ENCODE assay signal across 27 cellular contexts in genomic region chr4:186859420-186859819, GRCh38.
DNase-seq lines count a peak whose midpoint lies in the region; ATAC-seq, FAIRE-seq and TF ChIP-seq lines count a peak whose summit lies in the region.
"Had no signal": no experiment of that assay in that cellular context is flagged by ENCODE, and none has a peak within 500 bp of the region (broad histone marks: within the 10 kb centered on the region; RNA-seq: fewer than 3 reads in every experiment).

No MANE protein-coding gene starts in this region.

- H3K4me3 ChIP-seq in H1 (ENCODE audit: extremely low read depth in 1 of 4, insufficient read depth in 2 of 4, low read depth in 3 of 4, low read length in 4 of 4) = no peak overlapping the region
- no peak overlapping the region for H3K4me3 ChIP-seq in mesendoderm (ENCODE audit: low read length)
- H3K4me3 ChIP-seq in neural progenitor cell = no peak overlapping the region
- H3K4me3 ChIP-seq in aorta (ENCODE audit: low read length in 2 of 2) = no peak overlapping the region
- H3K4me3 ChIP-seq: A549; BLaER1 treated with 17β-estradiol and CSF1 and Interleukin-3, amounts not matched to agents 10 nM and 100 nM; GM12878 had no signal

- H3K27me3 ChIP-seq in H9 (ENCODE audit: insufficient read depth, low read length) (no peaks in the 10 kb centered on the region), H1 (replicated peaks in 1 of 4; ENCODE audit: control insufficient read depth in 3 of 4, extremely low read depth in 1 of 4, insufficient read depth in 3 of 4, low read length in 3 of 4) (no peaks in the 10 kb centered on the region), mesendoderm (ENCODE audit: insufficient read depth, low read length, poor library complexity) (no peaks in the 10 kb centered on the region), neural progenitor cell (no peaks in the 10 kb centered on the region), aorta (ENCODE audit: control insufficient read depth in 1 of 2, insufficient read depth in 2 of 2, low read length in 1 of 2) (peaks cover 0 to 2% of the 10 kb centered on the region in 2 donors)
- H3K27me3 ChIP-seq: BE2C; BLaER1 treated with 17β-estradiol and CSF1 and Interleukin-3, amounts not matched to agents 10 nM and 100 nM had no signal

- H2AFZ ChIP-seq in H9 (ENCODE audit: low read length) = no peak overlapping the region
- H2AFZ ChIP-seq in H1 (ENCODE audit: low read length) = no peak overlapping the region
- H2AFZ ChIP-seq in neural progenitor cell (replicated peaks) = peak overlapping the region; percentile 28

- H3K27ac Mint-ChIP-seq in H9 (no peak overlapping the region), neural progenitor cell (no peak overlapping the region)
- H3K27ac Mint-ChIP-seq: CD14-positive monocyte; CD4-positive, alpha-beta T cell; CD8-positive, alpha-beta memory T cell; HFFc6 had no signal

- H3K4me1 Mint-ChIP-seq in H9 = peaks cover 3 to 4% of the 10 kb centered on the region in 2 experiments; a peak in 1 of 4 replicates
- peaks cover 4% of the 10 kb centered on the region for H3K4me1 Mint-ChIP-seq in neural progenitor cell
- H3K4me1 Mint-ChIP-seq: CD14-positive monocyte; CD8-positive, alpha-beta memory T cell had no signal

- H4K20me1 ChIP-seq in H9 (ENCODE audit: control insufficient read depth, insufficient read depth, insufficient read length) (no peaks in the 10 kb centered on the region), H1 (replicated peaks in 1 of 2; ENCODE audit: control insufficient read depth in 1 of 2, insufficient read depth in 2 of 2, low read length in 2 of 2) (no peaks in the 10 kb centered on the region), neural progenitor cell (ENCODE audit: low read depth) (no peaks in the 10 kb centered on the region)
- H4K20me1 ChIP-seq: BLaER1 treated with 17β-estradiol and CSF1 and Interleukin-3, amounts not matched to agents 10 nM and 100 nM had no signal

- no peak overlapping the region for H3K23ac ChIP-seq in H9 (ENCODE audit: insufficient read length, low read depth, low read length)
- no peak overlapping the region for H3K23ac ChIP-seq in H1 (ENCODE audit: insufficient read length)
- no peak overlapping the region for H3K23ac ChIP-seq in mesendoderm (ENCODE audit: low read length)

- WGBS in H9 (ENCODE audit: extremely low coverage, insufficient read length, low lambda C conversion rate) = no CpG with 5 or more reads among the region's 1 CpG
- 93% methylated on average over 1 of the region's 1 CpG; no CpG with 5 or more reads in 1 of the 2 experiments for WGBS in H1 (ENCODE audit: extremely low coverage in 1 of 2, insufficient coverage in 1 of 2, insufficient read length in 1 of 2, insufficient replicate concordance in 2 of 2, low coverage in 1 of 2, low lambda C conversion rate in 2 of 2, missing lambda C conversion rate in 1 of 2), 2 experiments
- no CpG with 5 or more reads among the region's 1 CpG for WGBS in mesendoderm (ENCODE audit: extremely low coverage, insufficient coverage, low lambda C conversion rate)
- 86 to 96% methylated on average over 1 of the region's 1 CpG for WGBS in aorta, 2 donors

- H3K9me3 ChIP-seq in H9 (ENCODE audit: control insufficient read depth, low read depth, low read length) (no peaks in the 10 kb centered on the region), H1 (ENCODE audit: insufficient read depth in 2 of 2, low read depth in 1 of 2, low read length in 1 of 2) (no peaks in the 10 kb centered on the region), neural progenitor cell (ENCODE audit: low read depth) (no peaks in the 10 kb centered on the region), aorta (ENCODE audit: control insufficient read depth, low read length) (no peaks in the 10 kb centered on the region)
- H3K9me3 ChIP-seq: A549, BE2C had no signal

- H3K79me1 ChIP-seq in H9 (ENCODE audit: insufficient read depth, low read depth, low read length, poor library complexity, severe bottlenecking) = no peaks in the 10 kb centered on the region
- no peaks in the 10 kb centered on the region for H3K79me1 ChIP-seq in H1 (ENCODE audit: low read depth, low read length)
- no peaks in the 10 kb centered on the region for H3K79me1 ChIP-seq in mesendoderm (ENCODE audit: low read length)

- H3K4ac ChIP-seq in H9 (ENCODE audit: low read depth, low read length) = no peak overlapping the region
- H3K4ac ChIP-seq in H1 (replicated peaks; ENCODE audit: insufficient read length, low read depth, low read length) = no peak overlapping the region
- no peak overlapping the region for H3K4ac ChIP-seq in mesendoderm (ENCODE audit: low read depth, low read length)

- ATAC-seq in aorta (ENCODE audit: low FRiP score) (no peak), omental fat pad (ENCODE audit: low FRiP score) (no peak), HG03135 (IDR thresholded peaks at IDR 0.05; ENCODE audit: unreplicated experiment) (no peak), HG03520 (IDR thresholded peaks at IDR 0.05; ENCODE audit: unreplicated experiment) (no peak)
- ATAC-seq: A549, GM12878 had no signal

- H3K79me2 ChIP-seq in H9 (ENCODE audit: insufficient read depth, low read length) (no peaks in the 10 kb centered on the region), H1 (ENCODE audit: control insufficient read depth in 1 of 2, insufficient read depth in 2 of 2, low read length in 2 of 2) (no peaks in the 10 kb centered on the region), mesendoderm (ENCODE audit: control insufficient read depth, insufficient read depth, low read length) (no peaks in the 10 kb centered on the region), neural progenitor cell (ENCODE audit: low read depth) (no peaks in the 10 kb centered on the region)

- H3K4me3 Mint-ChIP-seq in H9 (no peak overlapping the region), neural progenitor cell (no peak overlapping the region)
- H3K4me3 Mint-ChIP-seq: CD14-positive monocyte; CD4-positive, alpha-beta T cell; CD8-positive, alpha-beta memory T cell; HFFc6 had no signal

- no peak for TF ChIP-seq RAD21 in H1 (IDR thresholded peaks at IDR 0.05 in 1 of 2, conservative IDR thresholded peaks at IDR 0.05 in 1 of 2; ENCODE audit: low read depth in 2 of 2, low read length in 2 of 2)

- H3K36me3 ChIP-seq in H1 (ENCODE audit: control insufficient read depth in 2 of 4, insufficient read depth in 4 of 4, low read length in 3 of 4) (no peaks in the 10 kb centered on the region), mesendoderm (ENCODE audit: control insufficient read depth, insufficient read depth, low read length) (no peaks in the 10 kb centered on the region), neural progenitor cell (no peaks in the 10 kb centered on the region), aorta (ENCODE audit: control insufficient read depth in 1 of 2, insufficient read depth in 2 of 2, low read length in 1 of 2) (no peaks in the 10 kb centered on the region)
- H3K36me3 ChIP-seq: BE2C; BLaER1 treated with 17β-estradiol and CSF1 and Interleukin-3, amounts not matched to agents 10 nM and 100 nM had no signal

- H2AK5ac ChIP-seq in H9 (ENCODE audit: insufficient read length, low read length) (no peak overlapping the region), H1 (ENCODE audit: low read depth, low read length) (no peak overlapping the region), mesendoderm (ENCODE audit: low read length) (no peak overlapping the region)

- H3K4me2 ChIP-seq in H9 (ENCODE audit: insufficient read depth, insufficient read length, low read length) (no peak overlapping the region), H1 (ENCODE audit: insufficient read depth in 1 of 2, low read depth in 2 of 2, low read length in 2 of 2) (no peak overlapping the region), mesendoderm (ENCODE audit: low read length) (no peak overlapping the region), neural progenitor cell (no peak overlapping the region)
- H3K4me2 ChIP-seq: A549; BLaER1 treated with 17β-estradiol and CSF1 and Interleukin-3, amounts not matched to agents 10 nM and 100 nM had no signal

- no peak overlapping the region for H4K91ac ChIP-seq in H9 (ENCODE audit: insufficient read length, low read depth, low read length)
- H4K91ac ChIP-seq in H1 (replicated peaks; ENCODE audit: insufficient read length, low read length) = no peak overlapping the region

- H2BK12ac ChIP-seq in H9 (ENCODE audit: insufficient read length, low read depth, low read length) (no peak overlapping the region), H1 (ENCODE audit: low read depth, low read length) (peak overlapping the region; percentile 18; the same call in 1 of the 2 replicates)

- POLR2A ChIA-PET in H1 (lab: Charles Lee; ENCODE audit: partially characterized antibody) = no interaction called here

- H3K56ac ChIP-seq in H9 (ENCODE audit: insufficient read length, low read depth, low read length) (no peak overlapping the region), H1 (replicated peaks; ENCODE audit: insufficient read length, low read depth, low read length) (no peak overlapping the region), mesendoderm (ENCODE audit: low read length) (no peak overlapping the region)

- H3K9ac ChIP-seq in H9 (ENCODE audit: extremely low read depth, insufficient read length, low read length) (no peak overlapping the region), H1 (replicated peaks in 1 of 4; ENCODE audit: extremely low read depth in 1 of 4, low read depth in 3 of 4, low read length in 3 of 4) (no peak overlapping the region), mesendoderm (ENCODE audit: low read length) (no peak overlapping the region), neural progenitor cell (no peak overlapping the region)
- H3K9ac ChIP-seq: BLaER1 treated with 17β-estradiol and CSF1 and Interleukin-3, amounts not matched to agents 10 nM and 100 nM had no signal

- H2BK20ac ChIP-seq in H9 (ENCODE audit: low read depth, low read length, poor library complexity, severe bottlenecking) (no peak overlapping the region), H1 (ENCODE audit: low read length) (no peak overlapping the region)

- H3K36me3 Mint-ChIP-seq in H9 (ENCODE audit: insufficient read depth in 1 of 3, low read depth in 3 of 3) (no peaks in the 10 kb centered on the region), neural progenitor cell (no peaks in the 10 kb centered on the region)
- H3K36me3 Mint-ChIP-seq: CD14-positive monocyte; CD8-positive, alpha-beta memory T cell had no signal

- TF ChIP-seq EP300 in H1 (IDR thresholded peaks at IDR 0.05; ENCODE audit: borderline replicate concordance in 1 of 2, low read depth in 2 of 2, low read length in 2 of 2) = no peak

- H2BK5ac ChIP-seq in H9 (ENCODE audit: insufficient read length, low read length) = no peak overlapping the region
- no peak overlapping the region; the same call in 1 of the 2 replicates for H2BK5ac ChIP-seq in H1 (ENCODE audit: low read depth, low read length)
- H2BK5ac ChIP-seq in mesendoderm (ENCODE audit: low read length) = no peak overlapping the region

- TF ChIP-seq CTCF in H9 (conservative IDR thresholded peaks at IDR 0.05) (peak; percentile 22; the same call in 2 of the 3 replicates), H1 (IDR thresholded peaks at IDR 0.05; ENCODE audit: control extremely low read depth in 1 of 3, insufficient read depth in 1 of 3, low read depth in 1 of 3, low read length in 3 of 3) (peak in 1 of 3 experiments; percentile 5; a peak in 1 of 4 replicates), neural progenitor cell (IDR thresholded peaks at IDR 0.05) (no peak), omental fat pad (IDR thresholded peaks at IDR 0.05) (no peak)

- H2BK15ac ChIP-seq in H9 (ENCODE audit: low read depth, low read length) (no peak overlapping the region), H1 (ENCODE audit: low read length) (no peak overlapping the region), mesendoderm (replicated peaks; ENCODE audit: low read depth) (no peak overlapping the region)

- H3K27me3 Mint-ChIP-seq in H9 (ENCODE audit: low read depth) (no peaks in the 10 kb centered on the region), neural progenitor cell (ENCODE audit: insufficient read depth, low read depth) (peaks cover 3% of the 10 kb centered on the region)
- H3K27me3 Mint-ChIP-seq: CD4-positive, alpha-beta T cell; CD8-positive, alpha-beta memory T cell had no signal

- no peaks in the 10 kb centered on the region for H3F3A ChIP-seq in neural progenitor cell (ENCODE audit: low read depth)

- H4K8ac ChIP-seq in H9 (replicated peaks; ENCODE audit: insufficient read length, low read depth, low read length) (no peak overlapping the region), H1 (ENCODE audit: extremely low read depth, insufficient read depth, low read length) (no peak overlapping the region), mesendoderm (ENCODE audit: low read depth, low read length) (no peak overlapping the region)

- CTCF ChIA-PET in H1 (lab: Charles Lee; ENCODE audit: partially characterized antibody) = interaction anchor here (0.6 to 1.3 kb wide), 2 partner anchors 22 to 580 kb away, joined by 3 to 4 read pairs; no protein-coding TSS in a partner anchor

- intact Hi-C loops in aorta (cut with DNase I) = no loop called here

- no peak overlapping the region for H3K14ac ChIP-seq in H9 (ENCODE audit: insufficient read depth, low read length)
- H3K14ac ChIP-seq in H1 (ENCODE audit: insufficient read length) = no peak overlapping the region

- H3K4me1 ChIP-seq in H9 (ENCODE audit: insufficient read depth, low read length) (no peaks in the 10 kb centered on the region), H1 (replicated peaks in 1 of 4; ENCODE audit: control insufficient read depth in 3 of 4, insufficient read depth in 4 of 4, low read length in 3 of 4) (no peaks in the 10 kb centered on the region), mesendoderm (ENCODE audit: control insufficient read depth, low read depth, low read length) (no peaks in the 10 kb centered on the region), neural progenitor cell (no peaks in the 10 kb centered on the region), aorta (ENCODE audit: control insufficient read depth in 1 of 2, insufficient read depth in 2 of 2, low read length in 2 of 2) (no peaks in the 10 kb centered on the region)
- H3K4me1 ChIP-seq: A549; BE2C; BLaER1 treated with 17β-estradiol and CSF1 and Interleukin-3, amounts not matched to agents 10 nM and 100 nM had no signal

- no peak overlapping the region for H3T11ph ChIP-seq in H9 (ENCODE audit: low read length)

- H3K9me3 Mint-ChIP-seq in H9 = no peaks in the 10 kb centered on the region
- no peaks in the 10 kb centered on the region for H3K9me3 Mint-ChIP-seq in neural progenitor cell
- H3K9me3 Mint-ChIP-seq: HFFc6 had no signal

- H3K23me2 ChIP-seq in H9 (ENCODE audit: insufficient read length, low read depth, low read length, poor library complexity, severe bottlenecking) = no peaks in the 10 kb centered on the region
- no peaks in the 10 kb centered on the region for H3K23me2 ChIP-seq in H1 (ENCODE audit: low read depth, low read length)

- H3K27ac ChIP-seq in H9 (ENCODE audit: insufficient read length, low read depth, low read length) = no peak overlapping the region
- H3K27ac ChIP-seq in H1 (ENCODE audit: low read depth, low read length) = no peak overlapping the region
- H3K27ac ChIP-seq in mesendoderm (ENCODE audit: low read depth, low read length) = no peak overlapping the region
- H3K27ac ChIP-seq in neural progenitor cell = no peak overlapping the region
- H3K27ac ChIP-seq in aorta (ENCODE audit: low read depth in 1 of 2, low read length in 2 of 2) = no peak overlapping the region
- H3K27ac ChIP-seq: A549; BLaER1 treated with 17β-estradiol and CSF1 and Interleukin-3, amounts not matched to agents 10 nM and 100 nM had no signal

- DNase-seq in H9 = no peak
- no peak for DNase-seq in H1 (ENCODE audit: low read depth in 1 of 2, low spot score in 2 of 2)
- DNase-seq in mesendoderm = peak; percentile 18
- DNase-seq in neural progenitor cell (ENCODE audit: low spot score) = no peak
- DNase-seq in aorta = no peak
- no peak for DNase-seq in omental fat pad (ENCODE audit: low spot score)
- DNase-seq: 8988T; ACHN; AML-193; BE2C; CD4-positive, alpha-beta T cell; CD8-positive, alpha-beta memory T cell; DMS 273 treated with DMSO at 0.1 percent for 48 hours; DMS79; EL; GDM1; GOT3; H7; HFFc6 had no signal

- H2BK120ac ChIP-seq in H9 (ENCODE audit: low read depth, low read length, poor library complexity, severe bottlenecking) (no peak overlapping the region), H1 (replicated peaks; ENCODE audit: low read depth, low read length) (no peak overlapping the region), mesendoderm (ENCODE audit: low read depth, low read length) (no peak overlapping the region)

- H3K18ac ChIP-seq in H9 (ENCODE audit: insufficient read length, low read depth, low read length) = no peak overlapping the region
- no peak overlapping the region for H3K18ac ChIP-seq in H1 (ENCODE audit: extremely low read depth, low read length)
- H3K18ac ChIP-seq in mesendoderm (ENCODE audit: low read length) = no peak overlapping the region

- H4K5ac ChIP-seq in H9 (ENCODE audit: insufficient read length, low read depth, low read length) = no peak overlapping the region
- H4K5ac ChIP-seq in H1 (ENCODE audit: insufficient read length, low read depth, low read length) = no peak overlapping the region
- H4K5ac ChIP-seq in mesendoderm (ENCODE audit: low read length) = no peak overlapping the region

- no peak for TF ChIP-seq POLR2A in H1 (IDR thresholded peaks at IDR 0.05; ENCODE audit: control extremely low read depth in 1 of 2, low read depth in 2 of 2, low read length in 2 of 2)

- no peak for FAIRE-seq in H1 (lab: Jason Lieb, UNC)
- FAIRE-seq: A549, D721Med, GM12878, GM19239 had no signal
